Comparison of ENCODE assay signal across 1 cellular context in genomic region chr11:119323532-119324033, GRCh38.
TF ChIP-seq lines count a peak whose summit lies in the region.

No MANE protein-coding gene starts in this region.

TF ChIP-seq in K562, 482 proteins besides CTCF, POLR2A, EP300 and RAD21 (continued from another document):
- TF ChIP-seq ZNF407 (IDR thresholded peaks at IDR 0.05; ENCODE audit: low read depth) = no peak
- peak; percentile 54 to 55; a peak in 2 of 4 replicates for TF ChIP-seq HDAC1 (IDR thresholded peaks at IDR 0.05)
- peak; percentile 26; the same call in 1 of the 2 replicates for TF ChIP-seq NFE2 (IDR thresholded peaks at IDR 0.05; ENCODE audit: low read depth)
- 0 out of 4 replicates have a peak, but pooled peaks of 1 of the 2 experiments have one; percentile 13 for TF ChIP-seq MNT (conservative IDR thresholded peaks at IDR 0.05)
- no peak for TF ChIP-seq TAF7 (tag; IDR thresholded peaks at IDR 0.05)
- no peak for TF ChIP-seq TBL1XR1 (IDR thresholded peaks at IDR 0.05; ENCODE audit: low read length in 2 of 2)
- no peak for TF ChIP-seq NR2C2 (CRISPR knock-in tag; IDR thresholded peaks at IDR 0.05)
- TF ChIP-seq NR2C2 (tag; IDR thresholded peaks at IDR 0.05) = no peak
- peak; percentile 27; the same call in 1 of the 2 replicates for TF ChIP-seq JUND (IDR thresholded peaks at IDR 0.05; ENCODE audit: borderline replicate concordance, low read depth, low read length)
- TF ChIP-seq JUND (tag; IDR thresholded peaks at IDR 0.05; ENCODE audit: borderline replicate concordance, low read depth, low read length) = peak; percentile 44; the same call in 1 of the 3 replicates
- TF ChIP-seq PBX2 (CRISPR knock-in tag; IDR thresholded peaks at IDR 0.05; ENCODE audit: low read depth) = no peak
- TF ChIP-seq PBX2 (tag; conservative IDR thresholded peaks at IDR 0.05; ENCODE audit: low read depth) = 0 out of 2 replicates have a peak, but pooled peaks have one; percentile 16
- no peak for TF ChIP-seq GABPA (tag; conservative IDR thresholded peaks at IDR 0.05; ENCODE audit: low read depth)
- no peak for TF ChIP-seq TRIM28 (IDR thresholded peaks at IDR 0.05)
- peak; percentile 16; the same call in 1 of the 2 replicates for TF ChIP-seq MAX (CRISPR knock-in tag; IDR thresholded peaks at IDR 0.05)
- no peak for TF ChIP-seq ZC3H11A (IDR thresholded peaks at IDR 0.05; ENCODE audit: low read depth, low read length)
